Comparison of ENCODE assay signal across 23 cellular contexts in the genomic region with DNA sequence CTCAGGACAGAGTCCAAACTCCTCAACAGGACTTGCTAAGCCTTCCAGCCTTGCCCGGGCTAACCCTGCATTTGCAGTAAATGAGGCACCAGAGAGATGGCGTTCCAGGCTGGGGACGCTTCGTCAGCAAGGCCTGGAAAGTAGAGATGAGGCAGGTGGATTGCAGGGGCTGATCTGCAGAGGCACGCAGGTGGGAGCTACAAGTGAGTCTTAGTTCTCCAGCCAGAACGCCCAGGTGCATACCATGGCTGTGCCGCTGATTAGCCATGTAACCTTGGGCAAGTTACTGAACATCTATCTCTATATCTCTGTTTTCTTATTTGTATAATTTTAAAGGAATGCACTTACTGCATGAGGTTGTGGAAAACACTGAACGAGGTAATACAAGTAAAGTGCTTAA. TPM values are rescaled to one million over a fixed set of nuclear protein-coding genes. Genes with fewer than 3 reads are reported as not detected.
"Had no signal": no experiment of that assay in that cellular context is flagged by ENCODE, and none has a peak within 500 bp of the region (broad histone marks: within the 10 kb centered on the region; RNA-seq: fewer than 3 reads in every experiment).

No MANE protein-coding gene starts in this region.

- H3K9ac ChIP-seq: parathyroid adenoma had no signal

- H3K36me3 ChIP-seq: left ventricle myocardium inferior, neutrophil, spleen had no signal

- H3K27ac ChIP-seq: epithelial cell of prostate, foreskin keratinocyte, neutrophil, parathyroid adenoma, testis had no signal

- H3K9me3 Mint-ChIP-seq: activated naive CD4-positive, alpha-beta T cell treated with anti-CD3 and anti-CD28 coated beads, Interleukin-2, amount 50 U/mL, for 72 hours; activated T-helper 1 cell treated with anti-CD3 and anti-CD28 coated beads, Interleukin-12 subunit alpha, Interleukin-12 subunit beta, Interleukin-2, Interleukin-4 antibody, amounts not matched to agents 30 ng/mL and 10 ng/mL and 1 ng/mL, durations not matched to agents 14 hours and 24 hours and 36 hours; naive thymus-derived CD8-positive, alpha-beta T cell; stimulated activated memory B cell treated with anti-CD40 and anti-IgM and Interleukin-4, amounts not matched to agents 10 μg/mL and 1 μg/mL and 100 μg/mL, for 72 hours; T-helper 1 cell treated with Interleukin-12 subunit alpha and Interleukin-12 subunit beta and Interleukin-4 antibody, amounts not matched to agents 30 μg/mL and 1 μg/mL, for 36 hours had no signal

- H3K4me3 ChIP-seq: left ventricle myocardium inferior, spleen, testis had no signal

- H3K9me3 ChIP-seq: left ventricle myocardium inferior, neutrophil, spleen, testis had no signal

- FAIRE-seq: kidney had no signal

- H3K4me3 Mint-ChIP-seq: activated CD4-positive, alpha-beta T cell treated with anti-CD3 and anti-CD28 coated beads for 36 hours; activated T-helper 1 cell treated with anti-CD3 and anti-CD28 coated beads, Interleukin-12 subunit alpha, Interleukin-12 subunit beta, Interleukin-2, Interleukin-4 antibody, amounts not matched to agents 30 ng/mL and 10 ng/mL and 1 ng/mL, durations not matched to agents 14 hours and 24 hours and 36 hours; naive thymus-derived CD8-positive, alpha-beta T cell; stimulated activated memory B cell treated with anti-CD40 and anti-IgM and Interleukin-4, amounts not matched to agents 10 μg/mL and 1 μg/mL and 100 μg/mL, for 72 hours; T-helper 1 cell treated with Interleukin-12 subunit alpha and Interleukin-12 subunit beta and Interleukin-4 antibody, amounts not matched to agents 30 μg/mL and 1 μg/mL, for 36 hours had no signal

- H3K4me1 Mint-ChIP-seq: stimulated activated memory B cell treated with anti-CD40 and anti-IgM and Interleukin-4, amounts not matched to agents 10 μg/mL and 1 μg/mL and 100 μg/mL, for 72 hours had no signal

- DNase-seq: activated CD4-positive, alpha-beta T cell treated with anti-CD3 and anti-CD28 coated beads for 36 hours; activated CD4-positive, alpha-beta T cell treated with anti-CD3 and anti-CD28 coated beads, Interleukin-2, amount 50 U/mL, for 48 hours; activated gamma-delta T cell treated with Interleukin-2 at 50 U/mL for 16 hours; kidney; left ventricle myocardium inferior; mesendoderm; naive thymus-derived CD8-positive, alpha-beta T cell; spleen; stimulated activated CD4-positive, alpha-beta T cell treated with anti-CD3 and anti-CD28 coated beads, Interleukin-4, amount 100 ng/mL, for 4 hours; testis had no signal

- H3K79me2 ChIP-seq: parathyroid adenoma had no signal

- H3K4me1 ChIP-seq: foreskin keratinocyte, parathyroid adenoma, testis had no signal

- H3K27ac Mint-ChIP-seq: activated CD4-positive, alpha-beta T cell treated with anti-CD3 and anti-CD28 coated beads for 36 hours; activated naive CD4-positive, alpha-beta T cell treated with anti-CD3 and anti-CD28 coated beads, Interleukin-2, amount 50 U/mL, for 72 hours; activated T-helper 1 cell treated with anti-CD3 and anti-CD28 coated beads, Interleukin-12 subunit alpha, Interleukin-12 subunit beta, Interleukin-2, Interleukin-4 antibody, amounts not matched to agents 30 ng/mL and 10 ng/mL and 1 ng/mL, durations not matched to agents 14 hours and 24 hours and 36 hours; naive thymus-derived CD8-positive, alpha-beta T cell; stimulated activated memory B cell treated with anti-CD40 and anti-IgM and Interleukin-4, amounts not matched to agents 10 μg/mL and 1 μg/mL and 100 μg/mL, for 72 hours; T-helper 1 cell treated with Interleukin-12 subunit alpha and Interleukin-12 subunit beta and Interleukin-4 antibody, amounts not matched to agents 30 μg/mL and 1 μg/mL, for 36 hours had no signal

- H3K27me3 Mint-ChIP-seq: activated CD4-positive, alpha-beta T cell treated with anti-CD3 and anti-CD28 coated beads for 36 hours had no signal

- H3K36me3 Mint-ChIP-seq: activated naive CD4-positive, alpha-beta T cell treated with anti-CD3 and anti-CD28 coated beads, Interleukin-2, amount 50 U/mL, for 72 hours; naive thymus-derived CD8-positive, alpha-beta T cell; stimulated activated memory B cell treated with anti-CD40 and anti-IgM and Interleukin-4, amounts not matched to agents 10 μg/mL and 1 μg/mL and 100 μg/mL, for 72 hours had no signal

- H2AFZ ChIP-seq: parathyroid adenoma had no signal

- ATAC-seq: activated CD4-positive, alpha-beta T cell treated with anti-CD3 and anti-CD28 coated beads for 36 hours; activated naive CD4-positive, alpha-beta T cell treated with anti-CD3 and anti-CD28 coated beads, Interleukin-2, amount 50 U/mL, for 72 hours; foreskin keratinocyte; naive thymus-derived CD8-positive, alpha-beta T cell; stimulated activated memory B cell treated with anti-CD40 and anti-IgM and Interleukin-4, amounts not matched to agents 10 μg/mL and 1 μg/mL and 100 μg/mL, for 72 hours had no signal

- H3K27me3 ChIP-seq: foreskin keratinocyte, neutrophil, testis had no signal

RNA-seq across cellular contexts. Expression of a gene that starts 52.7 kb away (rescaled TPM):
- total RNA-seq: cardiac septum; dermis microvascular lymphatic vessel endothelial cell; fibroblast of lung; left ventricle myocardium inferior; naive thymus-derived CD8-positive, alpha-beta T cell; sciatic nerve; spleen had no signal
- polyA plus RNA-seq: fibroblast of lung; naive thymus-derived CD8-positive, alpha-beta T cell; urinary bladder had no signal
